ENCODE assay signal across 1 cellular context in genomic region chr2:64488050-64488974, GRCh38.
TF ChIP-seq lines count a peak whose summit lies in the region.

No MANE protein-coding gene starts in this region.

TF ChIP-seq in GM23338, 12 proteins besides CTCF, POLR2A, EP300 and RAD21 (continued from another document):
- TF ChIP-seq ZNF462 (CRISPR knock-in tag; IDR thresholded peaks at IDR 0.05) (no peak), ZNF114 (CRISPR knock-in tag; IDR thresholded peaks at IDR 0.05) (no peak), POLR2AphosphoS5 (IDR thresholded peaks at IDR 0.05; ENCODE audit: low read depth) (no peak), ETS1 (IDR thresholded peaks at IDR 0.05) (no peak), REST (IDR thresholded peaks at IDR 0.05; ENCODE audit: unreplicated experiment) (no peak), EZH2 (IDR thresholded peaks at IDR 0.05; ENCODE audit: low read depth, unreplicated experiment) (no peak)
